Comparison of ENCODE assay signal across 8 cellular contexts in genomic region chr12:93441111-93441616, GRCh38. TPM values are rescaled to one million over a fixed set of nuclear protein-coding genes. Genes with fewer than 3 reads are reported as not detected.
DNase-seq lines count a peak whose midpoint lies in the region; ATAC-seq lines count a peak whose summit lies in the region.

No MANE protein-coding gene starts in this region.

- DNase-seq in Daoy (ENCODE audit: low read depth) = peak; percentile 40
- DNase-seq in activated CD4-positive, alpha-beta T cell treated with anti-CD3 and anti-CD28 coated beads for 36 hours = peak; percentile 56
- peak; percentile 37 for DNase-seq in dermis blood vessel endothelial cell
- DNase-seq in memory B cell (ENCODE audit: low spot score in 2 of 2) = peak in 1 of 2 donors; percentile 20
- DNase-seq in stimulated activated naive CD8-positive, alpha-beta T cell treated with anti-CD3 and anti-CD28 coated beads, Interleukin-15, Interleukin-2, amounts not matched to agents 100 U/mL and 50 U/mL, for 24 hours = peak; percentile 54
- no peak for DNase-seq in Ammon's horn (ENCODE audit: low spot score)
- no peak for DNase-seq in islet precursor cell

- intact Hi-C loops in activated CD4-positive, alpha-beta T cell treated with anti-CD3 and anti-CD28 coated beads for 36 hours (cut with DNase I, micrococcal nuclease) = loop anchor here (2.0 to 10.0 kb wide), 5 partner anchors 62 to 1014 kb away; partner anchors contain the start of genes CEP83 (in 1 of the 2) and EEA1 (in 1 of the 2)

- H3K36me3 Mint-ChIP-seq in activated CD4-positive, alpha-beta T cell treated with anti-CD3 and anti-CD28 coated beads for 36 hours (ENCODE audit: low read depth) = peaks cover 17% of the 10 kb centered on the region
- no peaks in the 10 kb centered on the region for H3K36me3 Mint-ChIP-seq in memory B cell

- H3K9me3 Mint-ChIP-seq in activated CD4-positive, alpha-beta T cell treated with anti-CD3 and anti-CD28 coated beads for 36 hours (ENCODE audit: low read depth) = no peaks in the 10 kb centered on the region
- no peaks in the 10 kb centered on the region for H3K9me3 Mint-ChIP-seq in memory B cell

- no peaks in the 10 kb centered on the region for H3K27me3 Mint-ChIP-seq in activated CD4-positive, alpha-beta T cell treated with anti-CD3 and anti-CD28 coated beads for 36 hours
- H3K27me3 Mint-ChIP-seq in memory B cell = no peaks in the 10 kb centered on the region

- peak overlapping the region; percentile 99 for H3K4me3 Mint-ChIP-seq in activated CD4-positive, alpha-beta T cell treated with anti-CD3 and anti-CD28 coated beads for 36 hours
- H3K4me3 Mint-ChIP-seq in memory B cell = peak overlapping the region; percentile 96

- POLR2A ChIA-PET in activated CD4-positive, alpha-beta T cell treated with anti-CD3 and anti-CD28 coated beads for 36 hours (lab: Charles Lee) = interaction anchor here (0.6 to 1.2 kb wide), 2 partner anchors 29 to 511 kb away, joined by 5 to 7 read pairs; no protein-coding TSS in a partner anchor

- ATAC-seq in HG03439 (IDR thresholded peaks at IDR 0.05; ENCODE audit: unreplicated experiment) = peak; percentile 2
- no peak for ATAC-seq in activated CD4-positive, alpha-beta T cell treated with anti-CD3 and anti-CD28 coated beads for 36 hours
- no peak for ATAC-seq in memory B cell (ENCODE audit: low read depth)
- no peak for ATAC-seq in stimulated activated naive CD8-positive, alpha-beta T cell treated with anti-CD3 and anti-CD28 coated beads, Interleukin-15, Interleukin-2, amounts not matched to agents 100 U/mL and 50 U/mL, for 24 hours

- CTCF ChIA-PET in activated CD4-positive, alpha-beta T cell treated with anti-CD3 and anti-CD28 coated beads for 36 hours (lab: Charles Lee) = no interaction called here

- peaks cover 55% of the 10 kb centered on the region for H3K4me1 Mint-ChIP-seq in activated CD4-positive, alpha-beta T cell treated with anti-CD3 and anti-CD28 coated beads for 36 hours
- peaks cover 44% of the 10 kb centered on the region for H3K4me1 Mint-ChIP-seq in memory B cell

- H3K27ac Mint-ChIP-seq in activated CD4-positive, alpha-beta T cell treated with anti-CD3 and anti-CD28 coated beads for 36 hours = peak overlapping the region; percentile 98
- H3K27ac Mint-ChIP-seq in memory B cell = peak overlapping the region; percentile 97

RNA-seq across cellular contexts. Expression of gene UBE2N, which starts 0.6 kb away (rescaled TPM):
- total RNA-seq in Daoy (2014; rRNA removed; shearing (Covaris generic)) = 130 and 223 TPM in 2 replicates
- total RNA-seq in activated CD4-positive, alpha-beta T cell treated with anti-CD3 and anti-CD28 coated beads for 36 hours = 100 to 1,000 TPM; 186 to 279 TPM
- total RNA-seq in dermis blood vessel endothelial cell = 53.9 and 86.8 TPM in 2 replicates

RNA-seq across cellular contexts. Expression of gene MRPL42, which starts 26.1 kb away (rescaled TPM):
- total RNA-seq in Daoy (2014; rRNA removed; shearing (Covaris generic)) = 151 and 194 TPM in 2 replicates
- total RNA-seq in activated CD4-positive, alpha-beta T cell treated with anti-CD3 and anti-CD28 coated beads for 36 hours = 10 to 100 TPM; 78.7 to 98.3 TPM
- 61.4 and 88.6 TPM in 2 replicates for total RNA-seq in dermis blood vessel endothelial cell

Comparison
In these comparisons a context has a peak if more than half of its experiments do, and no peak if none do; other contexts are left out.
1. DNase-seq: peak in Daoy (single experiment), activated CD4-positive, alpha-beta T cell treated with anti-CD3 and anti-CD28 coated beads for 36 hours (single experiment), dermis blood vessel endothelial cell (single experiment) and stimulated activated naive CD8-positive, alpha-beta T cell treated with anti-CD3 and anti-CD28 coated beads, Interleukin-15, Interleukin-2, amounts not matched to agents 100 U/mL and 50 U/mL, for 24 hours (single experiment); none in Ammon's horn (single experiment) and islet precursor cell (single experiment).